Comparison of ENCODE assay signal across 11 cellular contexts in the genomic region with DNA sequence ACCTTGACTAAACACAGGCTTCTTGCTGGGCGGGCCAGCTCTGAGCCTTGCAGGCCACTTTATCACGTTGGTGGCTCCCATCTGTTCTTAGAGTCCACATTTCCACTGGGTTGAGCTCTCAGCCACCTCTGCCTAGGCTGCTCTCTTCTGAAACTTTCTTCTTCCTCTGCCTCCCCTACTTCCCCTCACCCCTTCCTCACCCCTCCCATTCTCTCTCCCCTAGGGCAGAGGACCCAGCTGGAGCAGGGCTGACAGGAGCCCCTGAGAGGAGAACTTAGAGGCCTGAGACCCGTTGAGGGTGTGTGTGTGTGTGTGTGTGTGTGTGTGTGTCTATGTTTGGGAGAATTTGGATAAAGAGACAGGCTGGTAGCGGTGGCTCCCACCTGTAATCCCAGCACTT. TPM values are rescaled to one million over a fixed set of nuclear protein-coding genes. Genes with fewer than 3 reads are reported as not detected.
DNase-seq lines count a peak whose midpoint lies in the region; ATAC-seq and TF ChIP-seq lines count a peak whose summit lies in the region.
"Had no signal": no experiment of that assay in that cellular context is flagged by ENCODE, and none has a peak within 500 bp of the region (broad histone marks: within the 10 kb centered on the region; RNA-seq: fewer than 3 reads in every experiment).

No MANE protein-coding gene starts in this region.

- no peak for DNase-seq in activated CD8-positive, alpha-beta memory T cell treated with anti-CD3 and anti-CD28 coated beads, Interleukin-2, amount 10 ng/mL, durations not matched to agents 7 days and 5 days
- no peak for DNase-seq in activated CD8-positive, alpha-beta memory T cell treated with anti-CD3 and anti-CD28 coated beads for 24 hours
- DNase-seq in NAMALWA (ENCODE audit: low spot score) = peak; percentile 40
- no peak for DNase-seq in RKO (ENCODE audit: low spot score)
- DNase-seq in superior temporal gyrus (ENCODE audit: extremely low spot score) = no peak
- DNase-seq in sigmoid colon = no peak
- DNase-seq: NCI-H524; occipital lobe; stimulated activated CD4-positive, alpha-beta T cell treated with anti-CD3 and anti-CD28 coated beads, Interleukin-4, amount 100 ng/mL, for 4 hours had no signal

- intact Hi-C loops in sigmoid colon (cut with DNase I) = no loop called here

- no peaks in the 10 kb centered on the region for H3K36me3 ChIP-seq in sigmoid colon

- CTCF ChIA-PET in activated CD8-positive, alpha-beta memory T cell treated with anti-CD3 and anti-CD28 coated beads, Interleukin-2, amount 10 ng/mL, durations not matched to agents 7 days and 5 days (lab: Charles Lee) = interaction anchor here (1.2 to 11.6 kb wide), 5 partner anchors 8 to 133 kb away, joined by 3 to 206 read pairs (median 9); a partner anchor contains a TSS

- H3K4me3 Mint-ChIP-seq in activated CD8-positive, alpha-beta memory T cell treated with anti-CD3 and anti-CD28 coated beads, Interleukin-2, amount 10 ng/mL, durations not matched to agents 7 days and 5 days = peak overlapping the region; percentile 66
- H3K4me3 Mint-ChIP-seq in activated naive CD8-positive, alpha-beta T cell = peak overlapping the region; percentile 62

- H3K9me3 ChIP-seq in sigmoid colon = no peaks in the 10 kb centered on the region

- TF ChIP-seq CTCF in sigmoid colon (IDR thresholded peaks at IDR 0.05) = no peak

- peaks cover 0 to 7% (median 0%) of the 10 kb centered on the region in 4 donors for H3K4me1 ChIP-seq in sigmoid colon

- H3K27ac ChIP-seq in skin epidermis = peak overlapping the region in 18 of 21 experiments; percentile 14 to 94 (median 79)
- no peak overlapping the region for H3K27ac ChIP-seq in sigmoid colon

- H3K4me3 ChIP-seq in skin epidermis (no peak overlapping the region), sigmoid colon (no peak overlapping the region)

- H3K27ac Mint-ChIP-seq in activated CD8-positive, alpha-beta memory T cell treated with anti-CD3 and anti-CD28 coated beads, Interleukin-2, amount 10 ng/mL, durations not matched to agents 7 days and 5 days = peak overlapping the region; percentile 95
- peak overlapping the region; percentile 97 for H3K27ac Mint-ChIP-seq in activated naive CD8-positive, alpha-beta T cell

- H3K36me3 Mint-ChIP-seq in activated CD8-positive, alpha-beta memory T cell treated with anti-CD3 and anti-CD28 coated beads, Interleukin-2, amount 10 ng/mL, durations not matched to agents 7 days and 5 days = no peaks in the 10 kb centered on the region
- no peaks in the 10 kb centered on the region for H3K36me3 Mint-ChIP-seq in activated naive CD8-positive, alpha-beta T cell

- no peak for TF ChIP-seq EP300 in sigmoid colon (IDR thresholded peaks at IDR 0.05)

- peaks cover 65% of the 10 kb centered on the region for H3K4me1 Mint-ChIP-seq in activated CD8-positive, alpha-beta memory T cell treated with anti-CD3 and anti-CD28 coated beads, Interleukin-2, amount 10 ng/mL, durations not matched to agents 7 days and 5 days
- H3K4me1 Mint-ChIP-seq in activated naive CD8-positive, alpha-beta T cell (ENCODE audit: low read depth) = peaks cover 75% of the 10 kb centered on the region

- WGBS in sigmoid colon, 2 donors = 48 to 72% methylated on average over 4 of the region's 4 CpGs

- ATAC-seq in activated CD8-positive, alpha-beta memory T cell treated with anti-CD3 and anti-CD28 coated beads, Interleukin-2, amount 10 ng/mL, durations not matched to agents 7 days and 5 days = no peak

- H3K27me3 ChIP-seq in sigmoid colon = no peaks in the 10 kb centered on the region

- H3K27me3 Mint-ChIP-seq in activated CD8-positive, alpha-beta memory T cell treated with anti-CD3 and anti-CD28 coated beads, Interleukin-2, amount 10 ng/mL, durations not matched to agents 7 days and 5 days = no peaks in the 10 kb centered on the region
- no peaks in the 10 kb centered on the region for H3K27me3 Mint-ChIP-seq in activated naive CD8-positive, alpha-beta T cell

- H3K9me3 Mint-ChIP-seq in activated CD8-positive, alpha-beta memory T cell treated with anti-CD3 and anti-CD28 coated beads, Interleukin-2, amount 10 ng/mL, durations not matched to agents 7 days and 5 days (ENCODE audit: low read depth) = no peaks in the 10 kb centered on the region
- H3K9me3 Mint-ChIP-seq in activated naive CD8-positive, alpha-beta T cell (ENCODE audit: low read depth) = no peaks in the 10 kb centered on the region

- no peak for TF ChIP-seq POLR2A in sigmoid colon (IDR thresholded peaks at IDR 0.05)

RNA-seq across cellular contexts. Expression of a gene that starts 19.9 kb away (rescaled TPM):
- total RNA-seq in activated CD8-positive, alpha-beta memory T cell treated with anti-CD3 and anti-CD28 coated beads, Interleukin-2, amount 10 ng/mL, durations not matched to agents 7 days and 5 days = 1,000 to 10,000 TPM; 6,072 to 7,639 TPM
- total RNA-seq in sigmoid colon = 1,000 to 10,000 TPM; 1,233 to 1,969 (median 1,534) TPM
- polyA plus RNA-seq in sigmoid colon = over 10,000 TPM; 11,980 to 20,488 (median 18,152) TPM

RNA-seq across cellular contexts. Expression of a gene that starts 48.6 kb away (rescaled TPM):
- total RNA-seq in activated CD8-positive, alpha-beta memory T cell treated with anti-CD3 and anti-CD28 coated beads, Interleukin-2, amount 10 ng/mL, durations not matched to agents 7 days and 5 days = not detected
- total RNA-seq in sigmoid colon = 1 to 10 TPM in 3 of 4 donors, under 1 TPM in 1; 0.28 to 3.0 (median 2.7) TPM
- polyA plus RNA-seq in sigmoid colon = 1 to 10 TPM in 2 of 3 donors, under 1 TPM in 1; 0.60 to 1.7 (median 1.4) TPM

Comparison
In these comparisons a context has a peak if more than half of its experiments do, and no peak if none do; other contexts are left out.
1. H3K27ac ChIP-seq: peak in skin epidermis (18 of 21); none in sigmoid colon (0 of 4).